1 cellular context compared by ENCODE assay signal in genomic region chr3:5520237-5520636, GRCh38.
A peak's percentile ranks its signal among the peaks of the same experiment; 100 is the strongest.
TF ChIP-seq lines count a peak whose summit lies in the region.

No MANE protein-coding gene starts in this region.

TF ChIP-seq in K562, 482 proteins besides CTCF, POLR2A, EP300 and RAD21 (continued from another document and continues in another):
- TF ChIP-seq ZBTB11 (CRISPR knock-in tag; IDR thresholded peaks at IDR 0.05): no peak
- TF ChIP-seq DACH1 (IDR thresholded peaks at IDR 0.05; ENCODE audit: partially characterized antibody): no peak
- no peak for TF ChIP-seq ZHX1 (conservative IDR thresholded peaks at IDR 0.05; ENCODE audit: low read length)
- TF ChIP-seq HNRNPL (IDR thresholded peaks at IDR 0.05; ENCODE audit: low read depth, low read length): no peak
- no peak for TF ChIP-seq RREB1 (CRISPR knock-in tag; IDR thresholded peaks at IDR 0.05)
- TF ChIP-seq E2F3 (CRISPR knock-in tag; IDR thresholded peaks at IDR 0.05): no peak
- TF ChIP-seq ATF7 (IDR thresholded peaks at IDR 0.05): peak; percentile 69
- peak; percentile 94 for TF ChIP-seq RAD51 (IDR thresholded peaks at IDR 0.05; ENCODE audit: borderline replicate concordance, low read depth)
- TF ChIP-seq, protein P1, sequence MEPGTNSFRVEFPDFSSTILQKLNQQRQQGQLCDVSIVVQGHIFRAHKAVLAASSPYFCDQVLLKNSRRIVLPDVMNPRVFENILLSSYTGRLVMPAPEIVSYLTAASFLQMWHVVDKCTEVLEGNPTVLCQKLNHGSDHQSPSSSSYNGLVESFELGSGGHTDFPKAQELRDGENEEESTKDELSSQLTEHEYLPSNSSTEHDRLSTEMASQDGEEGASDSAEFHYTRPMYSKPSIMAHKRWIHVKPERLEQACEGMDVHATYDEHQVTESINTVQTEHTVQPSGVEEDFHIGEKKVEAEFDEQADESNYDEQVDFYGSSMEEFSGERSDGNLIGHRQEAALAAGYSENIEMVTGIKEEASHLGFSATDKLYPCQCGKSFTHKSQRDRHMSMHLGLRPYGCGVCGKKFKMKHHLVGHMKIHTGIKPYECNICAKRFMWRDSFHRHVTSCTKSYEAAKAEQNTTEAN (CRISPR knock-in tag; IDR thresholded peaks at IDR 0.05): no peak
- no peak for TF ChIP-seq RCOR1 (IDR thresholded peaks at IDR 0.05; ENCODE audit: borderline replicate concordance in 1 of 2, low read depth in 2 of 2, low read length in 2 of 2)
- no peak for TF ChIP-seq NCOA4 (IDR thresholded peaks at IDR 0.05; ENCODE audit: partially characterized antibody)
- TF ChIP-seq RBBP5 (IDR thresholded peaks at IDR 0.05; ENCODE audit: borderline replicate concordance, insufficient read depth, low read length, poor library complexity, severe bottlenecking): no peak
- TF ChIP-seq MAX (CRISPR knock-in tag; IDR thresholded peaks at IDR 0.05): no peak
- no peak for TF ChIP-seq MTF1 (CRISPR knock-in tag; IDR thresholded peaks at IDR 0.05; ENCODE audit: borderline replicate concordance)
- no peak for TF ChIP-seq ATF1 (CRISPR knock-in tag; IDR thresholded peaks at IDR 0.05)
- peak; percentile 76 for TF ChIP-seq ATF1 (tag; IDR thresholded peaks at IDR 0.05)
- peak; percentile 46 for TF ChIP-seq FOS (IDR thresholded peaks at IDR 0.05; ENCODE audit: extremely low read depth, insufficient read length)
- TF ChIP-seq E2F8 (IDR thresholded peaks at IDR 0.05; ENCODE audit: low read depth, partially characterized antibody): no peak
- TF ChIP-seq ZSCAN29 (IDR thresholded peaks at IDR 0.05): no peak
- TF ChIP-seq, protein P2, sequence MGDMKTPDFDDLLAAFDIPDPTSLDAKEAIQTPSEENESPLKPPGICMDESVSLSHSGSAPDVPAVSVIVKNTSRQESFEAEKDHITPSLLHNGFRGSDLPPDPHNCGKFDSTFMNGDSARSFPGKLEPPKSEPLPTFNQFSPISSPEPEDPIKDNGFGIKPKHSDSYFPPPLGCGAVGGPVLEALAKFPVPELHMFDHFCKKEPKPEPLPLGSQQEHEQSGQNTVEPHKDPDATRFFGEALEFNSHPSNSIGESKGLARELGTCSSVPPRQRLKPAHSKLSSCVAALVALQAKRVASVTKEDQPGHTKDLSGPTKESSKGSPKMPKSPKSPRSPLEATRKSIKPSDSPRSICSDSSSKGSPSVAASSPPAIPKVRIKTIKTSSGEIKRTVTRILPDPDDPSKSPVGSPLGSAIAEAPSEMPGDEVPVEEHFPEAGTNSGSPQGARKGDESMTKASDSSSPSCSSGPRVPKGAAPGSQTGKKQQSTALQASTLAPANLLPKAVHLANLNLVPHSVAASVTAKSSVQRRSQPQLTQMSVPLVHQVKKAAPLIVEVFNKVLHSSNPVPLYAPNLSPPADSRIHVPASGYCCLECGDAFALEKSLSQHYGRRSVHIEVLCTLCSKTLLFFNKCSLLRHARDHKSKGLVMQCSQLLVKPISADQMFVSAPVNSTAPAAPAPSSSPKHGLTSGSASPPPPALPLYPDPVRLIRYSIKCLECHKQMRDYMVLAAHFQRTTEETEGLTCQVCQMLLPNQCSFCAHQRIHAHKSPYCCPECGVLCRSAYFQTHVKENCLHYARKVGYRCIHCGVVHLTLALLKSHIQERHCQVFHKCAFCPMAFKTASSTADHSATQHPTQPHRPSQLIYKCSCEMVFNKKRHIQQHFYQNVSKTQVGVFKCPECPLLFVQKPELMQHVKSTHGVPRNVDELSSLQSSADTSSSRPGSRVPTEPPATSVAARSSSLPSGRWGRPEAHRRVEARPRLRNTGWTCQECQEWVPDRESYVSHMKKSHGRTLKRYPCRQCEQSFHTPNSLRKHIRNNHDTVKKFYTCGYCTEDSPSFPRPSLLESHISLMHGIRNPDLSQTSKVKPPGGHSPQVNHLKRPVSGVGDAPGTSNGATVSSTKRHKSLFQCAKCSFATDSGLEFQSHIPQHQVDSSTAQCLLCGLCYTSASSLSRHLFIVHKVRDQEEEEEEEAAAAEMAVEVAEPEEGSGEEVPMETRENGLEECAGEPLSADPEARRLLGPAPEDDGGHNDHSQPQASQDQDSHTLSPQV (IDR thresholded peaks at IDR 0.05): no peak
- TF ChIP-seq SIN3B (IDR thresholded peaks at IDR 0.05; ENCODE audit: low read depth): no peak
- peak; percentile 90 for TF ChIP-seq FOSL1 (tag; conservative IDR thresholded peaks at IDR 0.05)
- no peak for TF ChIP-seq ETS2 (tag; IDR thresholded peaks at IDR 0.05; ENCODE audit: borderline replicate concordance, poor library complexity, severe bottlenecking)
- no peak for TF ChIP-seq HBP1 (CRISPR knock-in tag; IDR thresholded peaks at IDR 0.05)
- no peak for TF ChIP-seq DMBX1 (CRISPR knock-in tag; IDR thresholded peaks at IDR 0.05; ENCODE audit: borderline replicate concordance)
- TF ChIP-seq JUN (IDR thresholded peaks at IDR 0.05; ENCODE audit: borderline replicate concordance, low read depth, low read length): peak; percentile 53; the same call in 1 of the 2 replicates
- TF ChIP-seq JUN (CRISPR knock-in tag; IDR thresholded peaks at IDR 0.05; ENCODE audit: borderline replicate concordance): no peak
- no peak for TF ChIP-seq SRSF3 (IDR thresholded peaks at IDR 0.05; ENCODE audit: insufficient read depth, low read length)
- no peak for TF ChIP-seq ZFP1 (CRISPR knock-in tag; IDR thresholded peaks at IDR 0.05)
- TF ChIP-seq PRMT5 (CRISPR knock-in tag; IDR thresholded peaks at IDR 0.05): no peak
- peak; percentile 36; the same call in 1 of the 2 replicates for TF ChIP-seq FOXM1 (IDR thresholded peaks at IDR 0.05; ENCODE audit: low read depth)
- TF ChIP-seq FOXM1 (CRISPR knock-in tag; IDR thresholded peaks at IDR 0.05; ENCODE audit: low read depth): no peak
- TF ChIP-seq PRPF4 (IDR thresholded peaks at IDR 0.05; ENCODE audit: insufficient read depth, low read depth, low read length, poor library complexity, severe bottlenecking): no peak
- 0 out of 2 replicates have a peak, but pooled peaks have one; percentile 22 for TF ChIP-seq MYC (IDR thresholded peaks at IDR 0.05; ENCODE audit: low read depth, low read length)
- no peak for TF ChIP-seq MYC (CRISPR knock-in tag; IDR thresholded peaks at IDR 0.05; ENCODE audit: borderline replicate concordance, low read depth)
- TF ChIP-seq POLR2AphosphoS5 (IDR thresholded peaks at IDR 0.05; ENCODE audit: control insufficient read depth, insufficient read depth, low read depth, low read length): no peak
- no peak for TF ChIP-seq TGIF2 (CRISPR knock-in tag; IDR thresholded peaks at IDR 0.05)
